Comparison of ENCODE assay signal across 15 cellular contexts in the genomic region with DNA sequence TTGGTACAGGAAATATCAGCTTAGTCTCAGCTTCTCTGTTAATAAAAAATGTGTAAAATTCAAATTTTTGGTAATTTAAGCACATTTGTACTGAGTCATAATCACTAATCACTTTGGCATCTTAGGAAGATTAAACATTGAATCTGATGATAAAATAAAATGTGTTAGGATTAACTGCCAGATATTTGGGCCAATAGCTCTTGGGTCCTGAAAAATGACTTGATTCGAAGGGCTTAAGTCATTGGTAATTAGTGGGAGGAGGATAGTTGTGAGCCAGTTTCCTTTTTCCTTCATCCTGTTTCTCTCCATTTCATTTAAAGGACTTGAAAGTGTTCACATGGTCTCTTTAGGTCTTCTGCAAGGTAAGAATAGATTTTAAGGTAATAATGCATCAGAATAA.
"Had no signal": no experiment of that assay in that cellular context is flagged by ENCODE, and none has a peak within 500 bp of the region (broad histone marks: within the 10 kb centered on the region; RNA-seq: fewer than 3 reads in every experiment).

No MANE protein-coding gene starts in this region.

- DNase-seq: activated CD4-positive, alpha-beta T cell treated with anti-CD3 and anti-CD28 coated beads for 36 hours; activated CD8-positive, alpha-beta T cell treated with anti-CD3 and anti-CD28 coated beads for 36 hours; activated effector memory CD4-positive, alpha-beta T cell treated with Interleukin-2 at 50 U/mL for 16 hours; activated T-cell treated with anti-CD3 and anti-CD28 coated beads, Interleukin-2, amount 50 U/mL, for 4 hours; adrenal gland; foreskin melanocyte; left cardiac atrium; lower lobe of right lung; nephron progenitor cell; stimulated activated CD4-positive, alpha-beta T cell treated with anti-CD3 and anti-CD28 coated beads, Interleukin-1b, Interleukin-23, amount 100 ng/mL, for 48 hours; stomach; T-helper 2 cell; upper lobe of right lung had no signal

- H3K4me3 ChIP-seq: adrenal gland, lower lobe of right lung, stomach, thoracic aorta, upper lobe of right lung had no signal

- ATAC-seq: activated CD4-positive, alpha-beta T cell treated with anti-CD3 and anti-CD28 coated beads for 36 hours; activated CD8-positive, alpha-beta T cell treated with anti-CD3 and anti-CD28 coated beads for 36 hours; activated T-cell treated with anti-CD3 and anti-CD28 coated beads, Interleukin-2, amount 50 U/mL, for 4 hours; left cardiac atrium; lower lobe of right lung; sciatic nerve; upper lobe of right lung had no signal

- H3K27me3 ChIP-seq: adrenal gland, stomach, upper lobe of right lung had no signal

- H3K4me1 ChIP-seq: adrenal gland, lower lobe of right lung, stomach, upper lobe of right lung had no signal

- H3K36me3 ChIP-seq: adrenal gland, lower lobe of right lung, stomach, thoracic aorta, upper lobe of right lung had no signal

- H3K27ac ChIP-seq: adrenal gland, lower lobe of right lung, stomach, thoracic aorta, upper lobe of right lung had no signal

- H3K9me3 ChIP-seq: adrenal gland, lower lobe of right lung, thoracic aorta, upper lobe of right lung had no signal
